ENCODE assay signal across 1 cellular context in genomic region chr6:31567531-31568370, GRCh38.
TF ChIP-seq lines count a peak whose summit lies in the region.

No MANE protein-coding gene starts in this region.

TF ChIP-seq in GM23338, 12 proteins besides CTCF, POLR2A, EP300 and RAD21:
- TF ChIP-seq POLR2AphosphoS5 (IDR thresholded peaks at IDR 0.05; ENCODE audit: low read depth) (no peak), STAT1 (IDR thresholded peaks at IDR 0.05; ENCODE audit: unreplicated experiment) (no peak), EZH2 (IDR thresholded peaks at IDR 0.05; ENCODE audit: low read depth, unreplicated experiment) (no peak), ZNF114 (CRISPR knock-in tag; IDR thresholded peaks at IDR 0.05) (no peak), REST (IDR thresholded peaks at IDR 0.05; ENCODE audit: unreplicated experiment) (no peak), NANOG (IDR thresholded peaks at IDR 0.05; ENCODE audit: borderline replicate concordance) (no peak), EZH2phosphoT487 (IDR thresholded peaks at IDR 0.05; ENCODE audit: unreplicated experiment) (no peak), ZNF462 (CRISPR knock-in tag; IDR thresholded peaks at IDR 0.05) (no peak), ZNF331 (CRISPR knock-in tag; IDR thresholded peaks at IDR 0.05; ENCODE audit: low read depth) (no peak), CREB1 (CRISPR knock-in tag; IDR thresholded peaks at IDR 0.05; ENCODE audit: low read depth) (no peak), ETS1 (IDR thresholded peaks at IDR 0.05) (no peak), JUNB (IDR thresholded peaks at IDR 0.05; ENCODE audit: unreplicated experiment) (no peak)
